10 cellular contexts compared by ENCODE assay signal in the genomic region with DNA sequence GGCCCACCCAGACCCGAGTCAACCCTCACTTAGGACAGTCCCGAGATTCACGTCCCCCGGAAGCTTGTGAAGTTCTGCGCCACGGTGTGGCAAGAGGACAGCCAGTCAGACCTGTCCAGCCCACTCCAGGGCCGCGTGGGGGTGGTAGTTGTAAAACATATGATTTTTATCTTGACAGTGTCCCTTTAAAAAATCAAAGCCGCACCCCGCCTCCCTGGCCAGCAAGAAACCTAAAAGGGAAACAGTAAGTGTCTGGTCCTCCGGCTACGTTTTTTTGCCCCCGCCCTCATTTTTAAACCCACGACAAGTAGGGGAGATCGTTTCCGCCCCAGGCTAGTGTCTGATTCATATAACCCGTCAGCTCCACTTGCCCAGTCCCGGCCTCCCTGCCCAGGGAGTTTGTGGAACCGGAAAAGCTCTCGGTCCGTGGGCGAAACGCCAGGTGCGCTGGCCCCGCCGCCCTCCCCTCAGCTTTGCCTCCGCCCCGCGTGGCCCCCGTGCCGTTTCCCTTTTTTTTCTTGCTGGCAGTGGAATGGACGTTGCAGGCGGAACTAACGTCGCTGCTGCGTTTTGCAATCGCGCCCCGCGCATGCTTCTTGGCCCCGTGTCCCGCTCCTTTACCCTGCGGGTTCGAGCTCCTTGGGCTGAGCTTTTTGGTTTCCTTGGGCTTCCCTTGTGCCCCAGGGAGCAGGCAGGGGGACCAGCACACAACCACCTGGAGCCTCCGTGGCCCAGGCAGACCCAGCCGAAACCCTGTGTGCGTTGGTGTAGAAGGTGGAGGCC. TPM values are rescaled to one million over a fixed set of nuclear protein-coding genes. Genes with fewer than 3 reads are reported as not detected.
DNase-seq lines count a peak whose midpoint lies in the region; ATAC-seq and TF ChIP-seq lines count a peak whose summit lies in the region.
"Had no signal": no experiment of that assay in that cellular context is flagged by ENCODE, and none has a peak within 500 bp of the region (broad histone marks: within the 10 kb centered on the region; RNA-seq: fewer than 3 reads in every experiment).

No MANE protein-coding gene starts in this region.

- intact Hi-C loops in A673 (cut with micrococcal nuclease; ENCODE audit: unreplicated experiment), result no loop called here

- POLR2A ChIA-PET in A673 (lab: Charles Lee; ENCODE audit: low non-redundant PET), result no interaction called here

- CTCF ChIA-PET in A673 (lab: Charles Lee), result no interaction called here

- H3K36me3 ChIP-seq in A673 (ENCODE audit: insufficient read depth, low read length, poor library complexity, severe bottlenecking), result no peaks in the 10 kb centered on the region
- peaks cover 39% of the 10 kb centered on the region for H3K36me3 ChIP-seq in effector memory CD4-positive, alpha-beta T cell (ENCODE audit: control insufficient read depth, insufficient read depth, low read length)

- no TSS peak for BruUV-seq in A673 (replicated peaks; lab: Mats Ljungman, UMichigan)

- H3K4me1 ChIP-seq in A673 (ENCODE audit: insufficient read depth, low read length, poor library complexity, severe bottlenecking), result peaks cover 7% of the 10 kb centered on the region
- peaks cover 21% of the 10 kb centered on the region for H3K4me1 ChIP-seq in effector memory CD4-positive, alpha-beta T cell (ENCODE audit: control insufficient read depth, insufficient read depth, low read length, poor library complexity, severe bottlenecking)

- peak overlapping the region; percentile 40 for H3K4me3 ChIP-seq in A673 (ENCODE audit: low read depth, low read length, poor library complexity, severe bottlenecking)
- no peak overlapping the region for H3K4me3 ChIP-seq in effector memory CD4-positive, alpha-beta T cell (ENCODE audit: insufficient read depth, low read depth, low read length, poor library complexity, severe bottlenecking)

- no peaks in the 10 kb centered on the region for H3K27me3 ChIP-seq in A673 (replicated peaks; ENCODE audit: insufficient read depth, low read depth, low read length, poor library complexity)
- H3K27me3 ChIP-seq in effector memory CD4-positive, alpha-beta T cell (replicated peaks; ENCODE audit: control insufficient read depth, insufficient read depth, low read length, poor library complexity, severe bottlenecking), result no peaks in the 10 kb centered on the region

- TF ChIP-seq CTCF in A673 (conservative IDR thresholded peaks at IDR 0.05; ENCODE audit: low read depth, low read length), result no peak

- peak overlapping the region; percentile 58 for H3K27ac ChIP-seq in A673 (ENCODE audit: low read depth, low read length, poor library complexity, severe bottlenecking)
- peak overlapping the region; percentile 18 for H3K27ac ChIP-seq in effector memory CD4-positive, alpha-beta T cell (ENCODE audit: insufficient read depth, low read length, poor library complexity, severe bottlenecking)

- DNase-seq in A673 (ENCODE audit: low spot score), result peak; percentile 63
- peak; percentile 95 for DNase-seq in NCI-H226
- DNase-seq in effector memory CD4-positive, alpha-beta T cell, result no peak
- peak; percentile 58 for DNase-seq in myocyte (ENCODE audit: low read depth)
- DNase-seq in KG1 (lab: John Stamatoyannopoulos, UW), result no peak
- DNase-seq: effector memory CD8-positive, alpha-beta T cell had no signal

- H3K9me3 ChIP-seq in A673 (ENCODE audit: low read depth, low read length, poor library complexity, severe bottlenecking), result no peaks in the 10 kb centered on the region
- H3K9me3 ChIP-seq in effector memory CD4-positive, alpha-beta T cell (ENCODE audit: control insufficient read depth, low read length), result no peaks in the 10 kb centered on the region

- ATAC-seq in HG03460 (IDR thresholded peaks at IDR 0.05; ENCODE audit: unreplicated experiment) (no peak), GM18517 (IDR thresholded peaks at IDR 0.05; ENCODE audit: unreplicated experiment) (no peak), HG03432 (IDR thresholded peaks at IDR 0.05; ENCODE audit: unreplicated experiment) (no peak)
- ATAC-seq: effector memory CD8-positive, alpha-beta T cell; HCT116 had no signal

RNA-seq across cellular contexts. Expression of gene NUDT16L1, which starts 13.3 kb away (rescaled TPM):
- total RNA-seq in A673 (2021) (29.7 and 33.8 TPM in 2 replicates), myocyte (81.4 and 102 TPM in 2 replicates)
- 55.8 TPM for polyA plus RNA-seq in myocyte (2012)

RNA-seq across cellular contexts. Expression of gene ANKS3, which starts 54.0 kb away (rescaled TPM):
- total RNA-seq in A673 (2021) (26.9 and 30.3 TPM in 2 replicates), myocyte (16.8 and 18.0 TPM in 2 replicates)
- 19.0 TPM for polyA plus RNA-seq in myocyte (2012)

RNA-seq across cellular contexts. Expression of gene DNAAF8, which starts 54.3 kb away (rescaled TPM):
- total RNA-seq in A673 (2021), result 0.15 and 0.72 TPM in 2 replicates
- 0.91 and 1.1 TPM in 2 replicates for total RNA-seq in myocyte
- 3.5 TPM for polyA plus RNA-seq in myocyte (2012)

RNA-seq across cellular contexts. Expression of gene MGRN1, which starts 55.4 kb away (rescaled TPM):
- total RNA-seq in A673 (2021), result 54.6 and 61.4 TPM in 2 replicates
- 31.9 and 33.6 TPM in 2 replicates for total RNA-seq in myocyte
- polyA plus RNA-seq in myocyte (2012), result 40.3 TPM

Comparison
In these comparisons a context has a peak if more than half of its experiments do, and no peak if none do; other contexts are left out.
1. DNase-seq: peak in A673 (single experiment), NCI-H226 (single experiment) and myocyte (single experiment); none in effector memory CD4-positive, alpha-beta T cell (0 of 3) and KG1 (single experiment).